In genomic region chr1:210828996-210829596, GRCh38 we compare ENCODE assay signal across 22 cellular contexts.
"Had no signal": no experiment of that assay in that cellular context is flagged by ENCODE, and none has a peak within 500 bp of the region (broad histone marks: within the 10 kb centered on the region; RNA-seq: fewer than 3 reads in every experiment).

No MANE protein-coding gene starts in this region.

- H3K27ac ChIP-seq: hepatocyte, left lung, thyroid gland, VCaP had no signal

- DNase-seq: activated CD4-positive, alpha-beta T cell treated with anti-CD3 and anti-CD28 coated beads, Interleukin-2, amount 50 U/mL, for 1 hour; activated CD8-positive, alpha-beta T cell treated with anti-CD3 and anti-CD28 coated beads, Interleukin-2, amount 10 ng/mL, durations not matched to agents 7 days and 5 days; activated gamma-delta T cell; activated naive CD4-positive, alpha-beta T cell treated with anti-CD3 and anti-CD28 coated beads, Interleukin-2, amount 50 U/mL, for 16 hours; activated naive CD8-positive, alpha-beta T cell treated with anti-CD3 and anti-CD28 coated beads, Interleukin-2, amount 50 U/mL, for 24 hours; effector CD4-positive, alpha-beta T cell; foreskin fibroblast; glutamatergic neuron; immature natural killer cell; left lung; naive thymus-derived CD4-positive, alpha-beta T cell; occipital lobe; posterior cingulate gyrus; stimulated activated CD4-positive, alpha-beta T cell treated with anti-CD3 and anti-CD28 coated beads, Interleukin-4, amount 100 ng/mL, for 24 hours; stimulated activated naive CD4-positive, alpha-beta T cell treated with Interleukin-2 at 50 U/mL for 16 hours; T-helper 2 cell; thyroid gland had no signal

- H3K9me3 ChIP-seq: left lung, thyroid gland had no signal

- H3K27me3 ChIP-seq: hepatocyte, left lung, thyroid gland had no signal

- H3K36me3 ChIP-seq: left lung, thyroid gland had no signal

- H2AFZ ChIP-seq: hepatocyte had no signal

- H3K4me3 ChIP-seq: hepatocyte, left lung, lung, thyroid gland had no signal

- H3K4me2 ChIP-seq: hepatocyte had no signal

- H3K79me2 ChIP-seq: hepatocyte had no signal

- ATAC-seq: activated CD4-positive, CD25-positive, alpha-beta regulatory T cell treated with anti-CD3 and anti-CD28 coated beads, Interleukin-2, amount 50 U/mL, for 24 hours; activated CD8-positive, alpha-beta T cell treated with anti-CD3 and anti-CD28 coated beads, Interleukin-2, amount 10 ng/mL, durations not matched to agents 7 days and 5 days; activated naive CD8-positive, alpha-beta T cell treated with anti-CD3 and anti-CD28 coated beads, Interleukin-2, amount 50 U/mL, for 24 hours; left lung; naive thymus-derived CD4-positive, alpha-beta T cell had no signal

- H3K4me1 ChIP-seq: left lung, thyroid gland had no signal

- FAIRE-seq: endometrium had no signal
